ENCODE assay signal across 15 cellular contexts in the genomic region with DNA sequence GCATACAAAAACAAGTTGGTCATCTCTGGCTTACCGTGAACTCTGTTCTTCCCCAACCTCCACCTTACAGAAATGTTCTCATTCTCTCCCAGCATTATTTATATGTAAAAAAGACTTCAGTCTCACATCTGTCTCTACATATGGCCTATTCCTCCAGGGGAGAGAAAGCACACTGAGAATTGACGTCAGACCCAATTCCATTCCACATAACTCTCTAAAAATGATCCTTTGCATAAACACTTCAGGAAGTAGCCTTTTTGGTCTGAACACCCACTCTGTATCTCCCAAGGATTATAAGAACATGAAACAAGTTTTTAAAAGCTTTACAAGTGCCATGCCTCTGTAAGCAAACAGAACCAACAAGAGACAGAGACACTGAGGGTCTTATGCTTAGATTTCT. TPM values are rescaled to one million over a fixed set of nuclear protein-coding genes. Genes with fewer than 3 reads are reported as not detected.
DNase-seq lines count a peak whose midpoint lies in the region; ATAC-seq and TF ChIP-seq lines count a peak whose summit lies in the region.
"Had no signal": no experiment of that assay in that cellular context is flagged by ENCODE, and none has a peak within 500 bp of the region (broad histone marks: within the 10 kb centered on the region; RNA-seq: fewer than 3 reads in every experiment).

No MANE protein-coding gene starts in this region.

- H3K27ac ChIP-seq in spleen = peak overlapping the region in 7 of 8 donors; percentile 29 to 79 (median 63)

- DNase-seq in HFF-Myc (ENCODE audit: extremely low read depth, low read depth) (peak; percentile 70), astrocyte of the spinal cord (ENCODE audit: low read depth, low spot score) (peak; percentile 88), iris pigment epithelial cell (ENCODE audit: low read depth) (peak; percentile 95), spleen (no peak), posterior cingulate gyrus (no peak)
- DNase-seq in activated CD4-positive, alpha-beta T cell treated with anti-CD3 and anti-CD28 coated beads for 48 hours = no peak
- DNase-seq in activated CD4-positive, CD25-positive, alpha-beta regulatory T cell (lab: John Stamatoyannopoulos, UW) = no peak
- DNase-seq: activated CD8-positive, alpha-beta T cell treated with anti-CD3 and anti-CD28 coated beads for 36 hours; activated effector memory CD4-positive, alpha-beta T cell treated with anti-CD3 and anti-CD28 coated beads, Interleukin-2, amount 50 U/mL, for 16 hours; CD8-positive, alpha-beta memory T cell; GF-D8; NCI-H1436; NCI-H774 had no signal

- peaks cover 0 to 11% (median 5%) of the 10 kb centered on the region in 6 donors for H3K4me1 ChIP-seq in spleen

- TF ChIP-seq CTCF in HFF-Myc (IDR thresholded peaks at IDR 0.05; ENCODE audit: low read depth, low read length, missing control alignments) (no peak), astrocyte of the spinal cord (IDR thresholded peaks at IDR 0.05; ENCODE audit: low read depth, low read length) (no peak), spleen (IDR thresholded peaks at IDR 0.05 in 8 of 11, conservative IDR thresholded peaks at IDR 0.05 in 3 of 11) (no peak)

- no peak for ATAC-seq in HG03045 (IDR thresholded peaks at IDR 0.05; ENCODE audit: unreplicated experiment)
- ATAC-seq: activated CD8-positive, alpha-beta T cell treated with anti-CD3 and anti-CD28 coated beads for 36 hours; Right ventricle myocardium inferior had no signal

- no peak for TF ChIP-seq POLR2A in spleen (IDR thresholded peaks at IDR 0.05)

- WGBS in spleen, 5 donors = 78 to 89% (median 82%) methylated on average over 2 of the region's 2 CpGs

- in situ Hi-C loops in astrocyte of the spinal cord (cut with HindIII; ENCODE audit: low sequenced_read_pairs) = no loop called here

- peaks cover 0 to 54% (median 0%) of the 10 kb centered on the region in 6 donors for H3K36me3 ChIP-seq in spleen

- H3K9me3 ChIP-seq in spleen = no peaks in the 10 kb centered on the region

- no peaks in the 10 kb centered on the region for H3K27me3 ChIP-seq in spleen (replicated peaks in 1 of 7)

- H3K4me3 ChIP-seq in HFF-Myc (replicated peaks; ENCODE audit: low read depth, low read length) = no peak overlapping the region
- H3K4me3 ChIP-seq in astrocyte of the spinal cord (ENCODE audit: low read depth, low read length) = no peak overlapping the region
- peak overlapping the region in 2 of 8 donors; percentile 13 to 24 for H3K4me3 ChIP-seq in spleen

- intact Hi-C loops in spleen (cut with DNase I; ENCODE audit: low total_unique reads) = no loop called here
- intact Hi-C loops in posterior cingulate gyrus (cut with DNase I) = no loop called here

RNA-seq across cellular contexts. Expression of a gene that starts 48.4 kb away (rescaled TPM):
- total RNA-seq in spleen = 10 to 100 TPM; 18.0 to 30.3 (median 27.1) TPM
- 1 to 10 TPM; 4.0 to 5.7 (median 5.0) TPM for polyA plus RNA-seq in spleen

RNA-seq across cellular contexts. Expression of a gene that starts 56.8 kb away (rescaled TPM):
- total RNA-seq in spleen = 10 to 100 TPM; 24.6 to 57.5 (median 27.5) TPM
- polyA plus RNA-seq in spleen = 10 to 100 TPM in 2 of 3 donors, 1 to 10 TPM in 1; 9.0 to 25.7 (median 13.9) TPM

Comparison
In these comparisons a context has a peak if more than half of its experiments do, and no peak if none do; other contexts are left out.
1. DNase-seq: peak in HFF-Myc (single experiment), astrocyte of the spinal cord (single experiment) and iris pigment epithelial cell (single experiment); none in spleen (single experiment), posterior cingulate gyrus (0 of 10), activated CD4-positive, alpha-beta T cell treated with anti-CD3 and anti-CD28 coated beads for 48 hours (single experiment) and activated CD4-positive, CD25-positive, alpha-beta regulatory T cell (0 of 4).